27 cellular contexts compared by ENCODE assay signal in the genomic region with DNA sequence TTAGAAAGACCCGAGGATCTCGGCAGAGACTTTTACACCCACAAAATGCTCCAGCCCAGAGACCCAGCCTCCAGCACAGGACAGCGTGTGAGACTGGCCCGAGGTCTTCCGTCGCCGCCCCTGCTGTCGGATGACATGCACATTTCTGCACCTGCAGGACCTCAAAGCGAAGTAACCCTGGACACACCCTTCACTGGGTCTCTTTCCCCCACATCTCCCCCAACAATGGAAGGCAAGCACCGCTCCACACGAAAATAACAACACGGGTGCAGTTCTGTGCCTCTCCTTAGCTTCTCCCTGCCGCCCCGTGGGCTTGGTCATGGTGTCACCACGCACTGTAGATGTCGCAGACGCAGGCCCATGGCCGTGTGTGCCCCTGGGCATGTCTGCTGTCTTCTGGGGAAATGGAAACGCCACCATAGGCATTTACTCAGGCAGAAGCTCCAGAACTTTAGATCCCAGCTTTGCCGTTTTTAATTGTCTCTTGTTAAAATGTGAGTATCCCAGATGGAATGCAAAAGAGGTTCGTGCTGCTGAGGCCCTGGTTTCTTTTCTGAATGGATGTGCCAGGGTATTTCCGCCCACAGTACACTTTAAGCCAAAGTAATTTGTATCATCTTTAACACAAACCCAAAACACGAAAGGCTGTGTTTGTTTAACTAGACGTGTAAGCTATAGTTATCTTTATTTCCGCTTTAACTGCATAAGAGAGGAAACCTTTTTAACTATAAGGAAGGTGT.
DNase-seq lines count a peak whose midpoint lies in the region; ATAC-seq and TF ChIP-seq lines count a peak whose summit lies in the region.
"Had no signal": no experiment of that assay in that cellular context is flagged by ENCODE, and none has a peak within 500 bp of the region (broad histone marks: within the 10 kb centered on the region; RNA-seq: fewer than 3 reads in every experiment).

No MANE protein-coding gene starts in this region.

- no peak overlapping the region for H3K4me3 ChIP-seq in AG09309 (ENCODE audit: control insufficient read depth, low read depth, low read length)
- H3K4me3 ChIP-seq in PC-3 (ENCODE audit: low read length) = no peak overlapping the region
- H3K4me3 ChIP-seq in mucosa of descending colon = no peak overlapping the region
- H3K4me3 ChIP-seq: A549, adrenal gland, dorsolateral prefrontal cortex, SK-N-MC, vagina had no signal

- TF ChIP-seq CTCF in AG09309 (IDR thresholded peaks at IDR 0.05; ENCODE audit: control insufficient read depth, insufficient read depth, low read depth, low read length, missing control alignments) (no peak), PC-3 (conservative IDR thresholded peaks at IDR 0.05; ENCODE audit: low read depth, low read length) (no peak), mucosa of descending colon (IDR thresholded peaks at IDR 0.05) (no peak)

- no peaks in the 10 kb centered on the region for H3K36me3 ChIP-seq in PC-3 (ENCODE audit: low read depth, low read length)
- H3K36me3 ChIP-seq in mucosa of descending colon (ENCODE audit: low read depth) = no peaks in the 10 kb centered on the region
- H3K36me3 ChIP-seq: adrenal gland, brain microvascular endothelial cell, vagina had no signal

- CTCF ChIA-PET in PC-3 (lab: Charles Lee) = no interaction called here

- no peak overlapping the region for H3K27ac ChIP-seq in PC-3 (ENCODE audit: low read length)
- H3K27ac ChIP-seq: A549, adrenal gland, brain microvascular endothelial cell, dorsolateral prefrontal cortex, parathyroid adenoma, SK-N-MC, vagina had no signal

- peak; percentile 83 for ATAC-seq in PC-3
- peak; percentile 12 for ATAC-seq in mucosa of descending colon
- no peak for ATAC-seq in GM18502 (IDR thresholded peaks at IDR 0.05; ENCODE audit: poor library complexity, unreplicated experiment)

- BruUV-seq in PC-3 (replicated peaks; lab: Mats Ljungman, UMichigan) = no TSS peak

- H3K4me1 ChIP-seq in PC-3 (ENCODE audit: insufficient read depth, low read length) (no peaks in the 10 kb centered on the region), mucosa of descending colon (ENCODE audit: low read depth) (peaks cover 7% of the 10 kb centered on the region)
- H3K4me1 ChIP-seq: A549, adrenal gland, parathyroid adenoma had no signal

- no peak overlapping the region for H3K9ac ChIP-seq in PC-3 (ENCODE audit: low read length)
- H3K9ac ChIP-seq: parathyroid adenoma had no signal

- H3K9me3 ChIP-seq in PC-3 (ENCODE audit: low read length) (no peaks in the 10 kb centered on the region), mucosa of descending colon (no peaks in the 10 kb centered on the region)
- H3K9me3 ChIP-seq: A549, adrenal gland, vagina had no signal

- DNase-seq in AG09309 (ENCODE audit: low read depth) (peak; percentile 8), Daoy (ENCODE audit: low read depth) (peak; percentile 44), PC-3 (peak; percentile 44), mucosa of descending colon (no peak), NCI-H748 (lab: John Stamatoyannopoulos, UW; ENCODE audit: unreplicated experiment) (no peak), NOMO-1 (lab: John Stamatoyannopoulos, UW; ENCODE audit: unreplicated experiment in 2 of 2) (no peak)
- DNase-seq in activated naive CD4-positive, alpha-beta T cell treated with Interleukin-2 at 50 U/mL for 16 hours = no peak
- DNase-seq: activated B cell treated with CpG ODN at 0.5 μM for 24 hours; activated T-cell treated with anti-CD3 and anti-CD28 coated beads, Interleukin-2, amount 50 U/mL, for 48 hours; adrenal gland; brain microvascular endothelial cell; C1 segment of cervical spinal cord; cerebellar nuclear complex; COR-L47; DMS53; dorsolateral prefrontal cortex; GDM1; NCI-H1092; NCI-H1694 treated with DMSO at 0.1 percent for 48 hours; NCI-H446 treated with DMSO at 0.1 percent for 48 hours; OCI-M1; stimulated activated CD4-positive, alpha-beta T cell treated with anti-CD3 and anti-CD28 coated beads, Interleukin-1b, Interleukin-23, amount 100 ng/mL, for 48 hours had no signal

- H3K27me3 ChIP-seq in PC-3 (ENCODE audit: low read length) = no peaks in the 10 kb centered on the region
- H3K27me3 ChIP-seq: adrenal gland, brain microvascular endothelial cell, dorsolateral prefrontal cortex, vagina had no signal

- H3F3A ChIP-seq in PC-3 (ENCODE audit: low read length, unreplicated experiment) = no peaks in the 10 kb centered on the region

- no peaks in the 10 kb centered on the region for H3K9me2 ChIP-seq in PC-3 (replicated peaks; ENCODE audit: low read length)

- intact Hi-C loops in PC-3 (cut with micrococcal nuclease) = no loop called here
- intact Hi-C loops in mucosa of descending colon (cut with DNase I, micrococcal nuclease) = no loop called here

- POLR2A ChIA-PET in PC-3 (lab: Charles Lee; ENCODE audit: unreplicated experiment) = no interaction called here

- no peaks in the 10 kb centered on the region for H3K79me2 ChIP-seq in PC-3 (ENCODE audit: low read length)
- H3K79me2 ChIP-seq: parathyroid adenoma had no signal

- no peak overlapping the region for H2AFZ ChIP-seq in PC-3 (ENCODE audit: low read length)
- H2AFZ ChIP-seq: parathyroid adenoma had no signal

- no peaks in the 10 kb centered on the region for H4K20me1 ChIP-seq in PC-3 (ENCODE audit: low read length)

- H3K4me2 ChIP-seq in PC-3 (ENCODE audit: low read length) = no peak overlapping the region
- H3K4me2 ChIP-seq: A549 had no signal

Comparison
In these comparisons a context has a peak if more than half of its experiments do, and no peak if none do; other contexts are left out.
1. DNase-seq: peak in AG09309 (single experiment), Daoy (single experiment) and PC-3 (single experiment); none in mucosa of descending colon (0 of 3), activated naive CD4-positive, alpha-beta T cell treated with Interleukin-2 at 50 U/mL for 16 hours (single experiment), NCI-H748 (single experiment) and NOMO-1 (0 of 2).